In the genomic region with DNA sequence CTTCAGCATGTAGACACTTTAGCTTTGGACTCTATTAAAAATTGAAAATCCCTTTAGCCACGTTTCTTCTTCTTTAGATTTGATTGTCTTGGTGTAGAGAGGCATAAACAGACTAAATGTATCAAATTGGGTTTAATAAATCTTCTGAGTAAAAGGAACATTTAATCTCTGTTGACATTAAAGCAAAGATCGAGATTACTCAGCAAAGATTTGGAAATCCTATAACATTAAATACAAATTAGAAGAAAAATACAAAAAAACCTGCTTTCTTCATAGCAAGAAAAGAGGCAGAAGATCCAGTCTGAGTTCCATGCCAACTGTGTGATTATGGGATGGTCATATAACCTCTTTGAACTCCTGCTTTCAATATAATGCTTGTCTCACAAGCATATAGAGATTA, we compare ENCODE assay signal across 16 cellular contexts.
DNase-seq lines count a peak whose midpoint lies in the region; ATAC-seq, FAIRE-seq and TF ChIP-seq lines count a peak whose summit lies in the region.
"Had no signal": no experiment of that assay in that cellular context is flagged by ENCODE, and none has a peak within 500 bp of the region (broad histone marks: within the 10 kb centered on the region; RNA-seq: fewer than 3 reads in every experiment).

No MANE protein-coding gene starts in this region.

- TF ChIP-seq POLR2A in A549 (IDR thresholded peaks at IDR 0.05; ENCODE audit: low read length) (no peak), uterus (IDR thresholded peaks at IDR 0.05) (no peak)

- no peaks in the 10 kb centered on the region for H3K27me3 ChIP-seq in PC-9 (ENCODE audit: insufficient read depth, low read depth)
- H3K27me3 ChIP-seq in uterus = no peaks in the 10 kb centered on the region
- H3K27me3 ChIP-seq: BLaER1 had no signal

- H3K36me3 ChIP-seq in PC-9 (ENCODE audit: low read depth) (no peaks in the 10 kb centered on the region), uterus (no peaks in the 10 kb centered on the region)
- H3K36me3 ChIP-seq: BLaER1 had no signal

- H2AFZ ChIP-seq in PC-9 = peak overlapping the region; percentile 44; the same call in 1 of the 2 replicates
- H2AFZ ChIP-seq: GM23338 had no signal

- POLR2A ChIA-PET in A549 (lab: Yijun Ruan, JAX) = no interaction called here
- POLR2A ChIA-PET in PC-9 (lab: Charles Lee; ENCODE audit: unreplicated experiment) = no interaction called here

- H4K20me1 ChIP-seq in PC-9 (ENCODE audit: insufficient read depth) = no peaks in the 10 kb centered on the region
- H4K20me1 ChIP-seq: BLaER1 had no signal

- H3K9me3 ChIP-seq in A549 (no peaks in the 10 kb centered on the region), PC-9 (ENCODE audit: insufficient read depth, low read depth) (no peaks in the 10 kb centered on the region; the same call in 1 of the 2 replicates), uterus (no peaks in the 10 kb centered on the region)
- H3K9me3 ChIP-seq: BLaER1 had no signal

- H3K9me2 ChIP-seq in PC-9 (ENCODE audit: insufficient read depth) = peaks cover 4% of the 10 kb centered on the region; the same call in 1 of the 2 replicates

- no peak for TF ChIP-seq RAD21 in A549 (conservative IDR thresholded peaks at IDR 0.05 in 1 of 2, IDR thresholded peaks at IDR 0.05 in 1 of 2)

- no peaks in the 10 kb centered on the region for H3F3A ChIP-seq in PC-9 (ENCODE audit: insufficient read depth, low read depth)

- H3K4me1 ChIP-seq in A549 = peaks cover 12% of the 10 kb centered on the region
- peaks cover 13% of the 10 kb centered on the region for H3K4me1 ChIP-seq in PC-9 (replicated peaks; ENCODE audit: insufficient read depth)
- H3K4me1 ChIP-seq in uterus = no peaks in the 10 kb centered on the region
- H3K4me1 ChIP-seq: BLaER1 had no signal

- intact Hi-C loops in PC-9 (cut with micrococcal nuclease; ENCODE audit: unreplicated experiment) (no loop called here), uterus (cut with DNase I; ENCODE audit: low total_unique reads) (no loop called here)

- TF ChIP-seq CTCF in A549 (IDR thresholded peaks at IDR 0.05) (no peak), PC-9 (conservative IDR thresholded peaks at IDR 0.05) (no peak), uterus (IDR thresholded peaks at IDR 0.05) (no peak)

- CTCF ChIA-PET in A549 (lab: Yijun Ruan, JAX) (no interaction called here), PC-9 (lab: Charles Lee) (no interaction called here)

- H3K4me3 ChIP-seq in A549 = no peak overlapping the region
- H3K4me3 ChIP-seq in PC-9 = no peak overlapping the region
- no peak overlapping the region for H3K4me3 ChIP-seq in uterus
- H3K4me3 ChIP-seq: BLaER1, GM23338 had no signal

- TF ChIP-seq EP300 in A549 (IDR thresholded peaks at IDR 0.05) = no peak

- FAIRE-seq in A549 (lab: Jason Lieb, UNC) = no peak
- FAIRE-seq: H54 had no signal

- WGBS in A549 (ENCODE audit: missing lambda C conversion rate) = 73% methylated on average over 2 of the region's 2 CpGs

- H3K27ac ChIP-seq in A549 = no peak overlapping the region
- no peak overlapping the region for H3K27ac ChIP-seq in PC-9
- H3K27ac ChIP-seq in uterus = peak overlapping the region; percentile 57 to 74
- H3K27ac ChIP-seq: 22Rv1, BLaER1 had no signal

- no TSS peak for BruUV-seq in PC-9 (replicated peaks; lab: Mats Ljungman, UMichigan)

- ATAC-seq in A549 (no peak), HG03432 (IDR thresholded peaks at IDR 0.05; ENCODE audit: unreplicated experiment) (no peak)
- ATAC-seq: GM23338, HCT116 had no signal

- DNase-seq in A549 (ENCODE audit: low read depth in 1 of 2, low spot score in 1 of 2) = no peak
- no peak for DNase-seq in PC-9
- peak; percentile 49 for DNase-seq in iris pigment epithelial cell (ENCODE audit: low read depth)
- no peak for DNase-seq in uterus
- no peak for DNase-seq in GM19238 (ENCODE audit: insufficient read length, low spot score)
- no peak for DNase-seq in globus pallidus (ENCODE audit: low spot score)
- DNase-seq: Calu3; CD4-positive, alpha-beta memory T cell; DMS79 treated with DMSO at 0.1 percent for 48 hours; GF-D8 had no signal

- H3K79me2 ChIP-seq in PC-9 (ENCODE audit: low read depth) = no peaks in the 10 kb centered on the region

- H3K4me2 ChIP-seq in A549 (peak overlapping the region; percentile 39), PC-9 (no peak overlapping the region)
- H3K4me2 ChIP-seq: BLaER1, GM23338 had no signal

TF ChIP-seq in A549, 52 proteins besides CTCF, POLR2A, EP300 and RAD21:
- TF ChIP-seq, protein P1, sequence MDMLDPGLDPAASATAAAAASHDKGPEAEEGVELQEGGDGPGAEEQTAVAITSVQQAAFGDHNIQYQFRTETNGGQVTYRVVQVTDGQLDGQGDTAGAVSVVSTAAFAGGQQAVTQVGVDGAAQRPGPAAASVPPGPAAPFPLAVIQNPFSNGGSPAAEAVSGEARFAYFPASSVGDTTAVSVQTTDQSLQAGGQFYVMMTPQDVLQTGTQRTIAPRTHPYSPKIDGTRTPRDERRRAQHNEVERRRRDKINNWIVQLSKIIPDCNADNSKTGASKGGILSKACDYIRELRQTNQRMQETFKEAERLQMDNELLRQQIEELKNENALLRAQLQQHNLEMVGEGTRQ (IDR thresholded peaks at IDR 0.05) = no peak
- TF ChIP-seq, protein P2, sequence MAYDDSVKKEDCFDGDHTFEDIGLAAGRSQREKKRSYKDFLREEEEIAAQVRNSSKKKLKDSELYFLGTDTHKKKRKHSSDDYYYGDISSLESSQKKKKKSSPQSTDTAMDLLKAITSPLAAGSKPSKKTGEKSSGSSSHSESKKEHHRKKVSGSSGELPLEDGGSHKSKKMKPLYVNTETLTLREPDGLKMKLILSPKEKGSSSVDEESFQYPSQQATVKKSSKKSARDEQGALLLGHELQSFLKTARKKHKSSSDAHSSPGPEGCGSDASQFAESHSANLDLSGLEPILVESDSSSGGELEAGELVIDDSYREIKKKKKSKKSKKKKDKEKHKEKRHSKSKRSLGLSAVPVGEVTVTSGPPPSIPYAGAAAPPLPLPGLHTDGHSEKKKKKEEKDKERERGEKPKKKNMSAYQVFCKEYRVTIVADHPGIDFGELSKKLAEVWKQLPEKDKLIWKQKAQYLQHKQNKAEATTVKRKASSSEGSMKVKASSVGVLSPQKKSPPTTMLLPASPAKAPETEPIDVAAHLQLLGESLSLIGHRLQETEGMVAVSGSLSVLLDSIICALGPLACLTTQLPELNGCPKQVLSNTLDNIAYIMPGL (CRISPR knock-in tag; IDR thresholded peaks at IDR 0.05; ENCODE audit: borderline replicate concordance) = no peak
- no peak for TF ChIP-seq MYC (IDR thresholded peaks at IDR 0.05; ENCODE audit: borderline replicate concordance, low read length)
- no peak for TF ChIP-seq RCOR1 (IDR thresholded peaks at IDR 0.05; ENCODE audit: low read depth, low read length)
- no peak for TF ChIP-seq ZNF302 (CRISPR knock-in tag; IDR thresholded peaks at IDR 0.05)
- TF ChIP-seq SREBF2 (IDR thresholded peaks at IDR 0.05) = no peak
- no peak for TF ChIP-seq BHLHE40 (IDR thresholded peaks at IDR 0.05; ENCODE audit: low read depth, low read length)
- no peak for TF ChIP-seq ELK1 (IDR thresholded peaks at IDR 0.05; ENCODE audit: low read depth, low read length)
- no peak for TF ChIP-seq ESRRA (IDR thresholded peaks at IDR 0.05; ENCODE audit: borderline replicate concordance, low read length)
- no peak for TF ChIP-seq NR3C1 (IDR thresholded peaks at IDR 0.05)
- no peak for TF ChIP-seq GATA3 (IDR thresholded peaks at IDR 0.05; ENCODE audit: borderline replicate concordance)
- no peak for TF ChIP-seq EHMT2 (IDR thresholded peaks at IDR 0.05; ENCODE audit: low read depth)
- TF ChIP-seq PBX3 (IDR thresholded peaks at IDR 0.05) = no peak
- no peak for TF ChIP-seq MAFK (IDR thresholded peaks at IDR 0.05; ENCODE audit: partially characterized antibody)
- no peak for TF ChIP-seq HOXB13 (CRISPR knock-in tag; IDR thresholded peaks at IDR 0.05; ENCODE audit: low read depth)

Comparison
In these comparisons a context has a peak if more than half of its experiments do, and no peak if none do; other contexts are left out.
1. H3K27ac ChIP-seq: peak in uterus (2 of 2); none in A549 (0 of 2) and PC-9 (single experiment).